1 cellular context compared by ENCODE assay signal in the genomic region with DNA sequence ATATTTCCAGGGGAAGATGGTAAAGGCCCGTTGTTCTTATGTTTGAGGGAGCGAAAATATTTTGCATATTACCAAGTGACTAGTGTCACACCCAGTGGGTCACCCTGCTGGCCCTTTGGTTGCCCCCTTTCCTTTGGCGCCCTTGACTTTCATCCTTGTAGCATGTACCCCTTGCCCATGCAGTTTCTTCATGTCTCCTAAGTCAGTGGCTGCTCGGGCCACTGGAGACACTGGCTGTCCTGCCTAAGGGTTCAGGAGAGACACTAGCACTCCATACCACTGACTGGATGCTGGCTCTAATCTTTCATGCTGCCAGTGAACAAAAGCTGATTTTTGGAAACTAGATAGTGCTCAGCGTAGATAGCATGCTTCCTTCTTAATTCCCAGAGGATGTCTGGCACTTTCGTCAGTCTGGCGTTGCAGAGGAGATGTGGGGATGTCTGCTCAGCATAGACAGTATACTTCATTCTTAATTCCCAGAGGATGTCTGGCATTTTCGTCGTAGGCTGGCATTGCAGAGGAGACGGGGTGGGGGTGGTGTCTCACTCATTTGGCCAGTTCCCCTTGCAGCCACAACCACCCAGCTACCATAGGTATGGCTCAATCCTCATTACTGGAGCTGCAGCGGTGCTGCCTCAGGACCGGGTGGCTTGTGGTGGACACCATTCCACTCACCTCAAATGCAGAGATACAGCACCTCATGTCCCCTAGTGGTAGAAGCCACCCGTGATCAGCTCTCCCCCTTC.
TF ChIP-seq lines count a peak whose summit lies in the region.

No MANE protein-coding gene starts in this region.

TF ChIP-seq in K562, 482 proteins besides CTCF, POLR2A, EP300 and RAD21 (continued from another document):
- TF ChIP-seq, protein P1, sequence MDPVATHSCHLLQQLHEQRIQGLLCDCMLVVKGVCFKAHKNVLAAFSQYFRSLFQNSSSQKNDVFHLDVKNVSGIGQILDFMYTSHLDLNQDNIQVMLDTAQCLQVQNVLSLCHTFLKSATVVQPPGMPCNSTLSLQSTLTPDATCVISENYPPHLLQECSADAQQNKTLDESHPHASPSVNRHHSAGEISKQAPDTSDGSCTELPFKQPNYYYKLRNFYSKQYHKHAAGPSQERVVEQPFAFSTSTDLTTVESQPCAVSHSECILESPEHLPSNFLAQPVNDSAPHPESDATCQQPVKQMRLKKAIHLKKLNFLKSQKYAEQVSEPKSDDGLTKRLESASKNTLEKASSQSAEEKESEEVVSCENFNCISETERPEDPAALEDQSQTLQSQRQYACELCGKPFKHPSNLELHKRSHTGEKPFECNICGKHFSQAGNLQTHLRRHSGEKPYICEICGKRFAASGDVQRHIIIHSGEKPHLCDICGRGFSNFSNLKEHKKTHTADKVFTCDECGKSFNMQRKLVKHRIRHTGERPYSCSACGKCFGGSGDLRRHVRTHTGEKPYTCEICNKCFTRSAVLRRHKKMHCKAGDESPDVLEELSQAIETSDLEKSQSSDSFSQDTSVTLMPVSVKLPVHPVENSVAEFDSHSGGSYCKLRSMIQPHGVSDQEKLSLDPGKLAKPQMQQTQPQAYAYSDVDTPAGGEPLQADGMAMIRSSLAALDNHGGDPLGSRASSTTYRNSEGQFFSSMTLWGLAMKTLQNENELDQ (CRISPR knock-in tag; IDR thresholded peaks at IDR 0.05; ENCODE audit: borderline replicate concordance), result no peak
- TF ChIP-seq PHF8 (IDR thresholded peaks at IDR 0.05; ENCODE audit: borderline replicate concordance, low read length), result no peak
- TF ChIP-seq JUND (IDR thresholded peaks at IDR 0.05; ENCODE audit: borderline replicate concordance, low read depth, low read length), result no peak
- TF ChIP-seq JUND (tag; IDR thresholded peaks at IDR 0.05; ENCODE audit: borderline replicate concordance, low read depth, low read length), result no peak
- TF ChIP-seq ZNF644 (tag; IDR thresholded peaks at IDR 0.05; ENCODE audit: low read depth), result no peak
- TF ChIP-seq, protein P2, sequence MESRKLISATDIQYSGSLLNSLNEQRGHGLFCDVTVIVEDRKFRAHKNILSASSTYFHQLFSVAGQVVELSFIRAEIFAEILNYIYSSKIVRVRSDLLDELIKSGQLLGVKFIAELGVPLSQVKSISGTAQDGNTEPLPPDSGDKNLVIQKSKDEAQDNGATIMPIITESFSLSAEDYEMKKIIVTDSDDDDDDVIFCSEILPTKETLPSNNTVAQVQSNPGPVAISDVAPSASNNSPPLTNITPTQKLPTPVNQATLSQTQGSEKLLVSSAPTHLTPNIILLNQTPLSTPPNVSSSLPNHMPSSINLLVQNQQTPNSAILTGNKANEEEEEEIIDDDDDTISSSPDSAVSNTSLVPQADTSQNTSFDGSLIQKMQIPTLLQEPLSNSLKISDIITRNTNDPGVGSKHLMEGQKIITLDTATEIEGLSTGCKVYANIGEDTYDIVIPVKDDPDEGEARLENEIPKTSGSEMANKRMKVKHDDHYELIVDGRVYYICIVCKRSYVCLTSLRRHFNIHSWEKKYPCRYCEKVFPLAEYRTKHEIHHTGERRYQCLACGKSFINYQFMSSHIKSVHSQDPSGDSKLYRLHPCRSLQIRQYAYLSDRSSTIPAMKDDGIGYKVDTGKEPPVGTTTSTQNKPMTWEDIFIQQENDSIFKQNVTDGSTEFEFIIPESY (CRISPR knock-in tag; IDR thresholded peaks at IDR 0.05), result no peak
